Comparison of ENCODE assay signal across 17 cellular contexts in genomic region chr2:177909962-177910361, GRCh38.
DNase-seq lines count a peak whose midpoint lies in the region; ATAC-seq and TF ChIP-seq lines count a peak whose summit lies in the region.
"Had no signal": no experiment of that assay in that cellular context is flagged by ENCODE, and none has a peak within 500 bp of the region (broad histone marks: within the 10 kb centered on the region; RNA-seq: fewer than 3 reads in every experiment).

No MANE protein-coding gene starts in this region.

- DNase-seq in MCF 10A (ENCODE audit: unreplicated experiment): peak; percentile 84
- DNase-seq in breast epithelium (ENCODE audit: low spot score in 2 of 2): no peak
- DNase-seq in RWPE1 (ENCODE audit: low spot score): peak; percentile 67
- peak; percentile 36 for DNase-seq in skeletal muscle cell (ENCODE audit: low read depth)
- no peak for DNase-seq in activated CD4-positive, alpha-beta memory T cell treated with anti-CD3 and anti-CD28 coated beads for 36 hours
- DNase-seq in NCI-H1105 (lab: John Stamatoyannopoulos, UW): no peak
- DNase-seq in NCI-H524 treated with DMSO at 0.1 percent for 48 hours (lab: John Stamatoyannopoulos, UW): no peak
- DNase-seq: 8988T, KBM-7, MM.1S, NCI-H146, NCI-H2107, NCI-H748 treated with DMSO at 0.1 percent for 48 hours, SIG-M5 had no signal

- intact Hi-C loops in MCF 10A (cut with micrococcal nuclease) (loop anchor here (1.0 kb wide), 1 partner anchor 111 kb away; no protein-coding TSS in a partner anchor), breast epithelium (cut with DNase I; ENCODE audit: low total_unique reads) (no loop called here)
- intact Hi-C loops in activated CD4-positive, alpha-beta memory T cell treated with anti-CD3 and anti-CD28 coated beads for 36 hours (cut with micrococcal nuclease): loop anchor here (10.0 kb wide), 1 partner anchor 125 kb away; no protein-coding TSS in a partner anchor

- H3K4me1 ChIP-seq in breast epithelium: no peaks in the 10 kb centered on the region

- POLR2A ChIA-PET in MCF 10A (lab: Yijun Ruan, JAX): no interaction called here
- POLR2A ChIA-PET in RWPE1 (lab: Yijun Ruan, JAX; ENCODE audit: low non-redundant PET): no interaction called here
- POLR2A ChIA-PET in activated CD4-positive, alpha-beta memory T cell treated with anti-CD3 and anti-CD28 coated beads for 36 hours (lab: Charles Lee): no interaction called here

- H3K9me3 Mint-ChIP-seq in MCF 10A (ENCODE audit: unreplicated experiment): no peaks in the 10 kb centered on the region
- no peaks in the 10 kb centered on the region for H3K9me3 Mint-ChIP-seq in activated CD4-positive, alpha-beta memory T cell treated with anti-CD3 and anti-CD28 coated beads for 36 hours

- H3K27ac Mint-ChIP-seq in MCF 10A (ENCODE audit: low read depth, unreplicated experiment): no peak overlapping the region
- H3K27ac Mint-ChIP-seq in activated CD4-positive, alpha-beta memory T cell treated with anti-CD3 and anti-CD28 coated beads for 36 hours: no peak overlapping the region

- no peaks in the 10 kb centered on the region for H3K27me3 ChIP-seq in breast epithelium
- H3K27me3 ChIP-seq: BLaER1 treated with 17β-estradiol and CSF1 and Interleukin-3, amounts not matched to agents 10 nM and 100 nM had no signal

- TF ChIP-seq CTCF in MCF 10A (IDR thresholded peaks at IDR 0.05; ENCODE audit: unreplicated experiment) (no peak), breast epithelium (IDR thresholded peaks at IDR 0.05) (no peak), RWPE1 (conservative IDR thresholded peaks at IDR 0.05; ENCODE audit: low read depth) (no peak)

- H3K4me1 Mint-ChIP-seq in MCF 10A (ENCODE audit: insufficient read depth, unreplicated experiment): peaks cover 11% of the 10 kb centered on the region
- H3K4me1 Mint-ChIP-seq in activated CD4-positive, alpha-beta memory T cell treated with anti-CD3 and anti-CD28 coated beads for 36 hours (ENCODE audit: low read depth): no peaks in the 10 kb centered on the region

- no TSS peak for BruUV-seq in MCF 10A (replicated peaks; lab: Mats Ljungman, UMichigan)

- ATAC-seq in esophagus mucosa: peak; percentile 83

- no peak overlapping the region for H3K27ac ChIP-seq in breast epithelium
- no peak overlapping the region for H3K27ac ChIP-seq in RWPE1
- H3K27ac ChIP-seq: BLaER1 treated with 17β-estradiol and CSF1 and Interleukin-3, amounts not matched to agents 10 nM and 100 nM had no signal

- CTCF ChIA-PET in MCF 10A (lab: Yijun Ruan, JAX) (no interaction called here), RWPE1 (lab: Yijun Ruan, JAX) (no interaction called here)
- CTCF ChIA-PET in activated CD4-positive, alpha-beta memory T cell treated with anti-CD3 and anti-CD28 coated beads for 36 hours (lab: Charles Lee): no interaction called here

- TF ChIP-seq POLR2A in breast epithelium (IDR thresholded peaks at IDR 0.05): no peak

- H3K4me3 Mint-ChIP-seq in MCF 10A (ENCODE audit: unreplicated experiment): no peak overlapping the region
- H3K4me3 Mint-ChIP-seq in activated CD4-positive, alpha-beta memory T cell treated with anti-CD3 and anti-CD28 coated beads for 36 hours: no peak overlapping the region

- H3K27me3 Mint-ChIP-seq in MCF 10A (ENCODE audit: insufficient read depth, unreplicated experiment): no peaks in the 10 kb centered on the region
- H3K27me3 Mint-ChIP-seq in activated CD4-positive, alpha-beta memory T cell treated with anti-CD3 and anti-CD28 coated beads for 36 hours: no peaks in the 10 kb centered on the region

- no peaks in the 10 kb centered on the region for H3K36me3 ChIP-seq in breast epithelium
- H3K36me3 ChIP-seq: BLaER1 treated with 17β-estradiol and CSF1 and Interleukin-3, amounts not matched to agents 10 nM and 100 nM; HAP-1 had no signal

- H3K4me3 ChIP-seq in breast epithelium (no peak overlapping the region), skeletal muscle cell (ENCODE audit: low read depth, low read length) (no peak overlapping the region)
- H3K4me3 ChIP-seq: BLaER1 treated with 17β-estradiol and CSF1 and Interleukin-3, amounts not matched to agents 10 nM and 100 nM; HAP-1 had no signal

- no peaks in the 10 kb centered on the region for H3K9me3 ChIP-seq in breast epithelium
- H3K9me3 ChIP-seq: BLaER1 treated with 17β-estradiol and CSF1 and Interleukin-3, amounts not matched to agents 10 nM and 100 nM; HAP-1 had no signal

- no peaks in the 10 kb centered on the region for H3K36me3 Mint-ChIP-seq in MCF 10A (ENCODE audit: insufficient read depth, unreplicated experiment)
- H3K36me3 Mint-ChIP-seq in activated CD4-positive, alpha-beta memory T cell treated with anti-CD3 and anti-CD28 coated beads for 36 hours: no peaks in the 10 kb centered on the region

Comparison
In these comparisons a context has a peak if more than half of its experiments do, and no peak if none do; other contexts are left out.
1. DNase-seq: peak in MCF 10A (single experiment), RWPE1 (single experiment) and skeletal muscle cell (single experiment); none in breast epithelium (0 of 2), activated CD4-positive, alpha-beta memory T cell treated with anti-CD3 and anti-CD28 coated beads for 36 hours (single experiment), NCI-H1105 (single experiment) and NCI-H524 treated with DMSO at 0.1 percent for 48 hours (single experiment).